9 cellular contexts compared by ENCODE assay signal in the genomic region with DNA sequence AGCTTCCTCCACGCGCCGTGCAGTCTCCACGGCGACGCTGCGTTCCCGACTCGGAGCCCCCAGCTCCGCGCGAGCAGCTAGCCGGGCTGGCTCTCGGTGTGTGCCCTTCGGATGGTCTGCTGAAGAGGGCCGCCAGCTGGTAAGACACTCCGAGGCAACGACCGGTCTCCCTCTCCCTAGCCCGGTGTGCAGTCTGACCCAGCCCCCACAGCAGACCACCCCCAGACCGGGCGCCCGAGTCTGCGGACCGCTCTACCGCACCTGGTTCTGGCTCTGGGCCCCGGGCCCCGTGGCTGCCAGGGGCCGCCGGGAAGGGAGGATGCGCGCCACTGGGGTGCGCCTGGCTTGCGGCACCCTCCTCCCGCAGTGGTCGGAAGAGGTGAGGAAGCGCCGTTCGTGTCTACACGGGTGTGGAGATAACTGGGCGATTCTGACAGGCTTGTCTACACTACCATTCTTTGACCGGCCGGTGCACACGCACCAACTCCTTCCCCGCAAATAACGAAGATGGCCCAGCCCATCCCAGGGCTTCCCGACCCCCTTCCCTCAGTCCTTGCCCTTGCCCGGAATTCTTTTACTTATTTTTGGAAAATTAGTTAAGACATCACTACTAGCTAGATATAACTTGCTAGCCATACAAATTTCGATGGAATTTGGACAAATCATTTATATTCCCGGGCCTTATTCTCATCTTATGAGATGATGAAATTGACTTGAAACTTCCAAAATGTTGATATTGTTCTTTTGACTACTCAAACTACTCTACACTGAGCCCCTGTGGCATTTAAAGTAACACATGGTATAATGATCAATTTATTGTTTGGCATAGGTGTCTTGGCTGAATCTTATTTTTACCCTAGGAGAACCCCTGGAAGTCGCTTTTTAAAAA. TPM values are rescaled to one million over a fixed set of nuclear protein-coding genes. Genes with fewer than 3 reads are reported as not detected.
DNase-seq lines count a peak whose midpoint lies in the region; ATAC-seq lines count a peak whose summit lies in the region.
"Had no signal": no experiment of that assay in that cellular context is flagged by ENCODE, and none has a peak within 500 bp of the region (broad histone marks: within the 10 kb centered on the region; RNA-seq: fewer than 3 reads in every experiment).

No MANE protein-coding gene starts in this region.

- peaks cover 10 to 16% (median 11%) of the 10 kb centered on the region in 4 donors for H3K4me1 Mint-ChIP-seq in CD4-positive, alpha-beta memory T cell
- H3K4me1 Mint-ChIP-seq in T-cell, result peaks cover 14 to 19% (median 19%) of the 10 kb centered on the region in 3 donors
- H3K4me1 Mint-ChIP-seq in dendritic cell treated with granulocyte-macrophage colony-stimulating factor and Interleukin-4, amounts not matched to agents 40 ng/mL and 50 ng/mL, for 4 days (ENCODE audit: low read depth), result peaks cover 14% of the 10 kb centered on the region

- H2BK120ac ChIP-seq in mesendoderm (ENCODE audit: low read depth, low read length), result peak overlapping the region; percentile 5

- CTCF ChIA-PET in CD4-positive, alpha-beta memory T cell (lab: Charles Lee; ENCODE audit: partially characterized antibody), result interaction anchor here (0.7 to 1.0 kb wide), 3 partner anchors 41 to 45 kb away, joined by 3 to 4 read pairs (median 3); partner anchors contain the start of gene GAD1
- CTCF ChIA-PET in T-cell (lab: Charles Lee), result interaction anchor here (0.6 to 1.4 kb wide), 4 partner anchors 50 to 362 kb away, joined by 3 to 4 read pairs (median 3); no protein-coding TSS in a partner anchor

- DNase-seq in CD4-positive, alpha-beta memory T cell, result peak; percentile 22 to 43 (median 30)
- peak in 23 of 34 experiments; percentile 0 to 31 (median 12) for DNase-seq in T-cell
- DNase-seq in mesendoderm, result peak; percentile 73
- DNase-seq in substantia nigra (lab: John Stamatoyannopoulos, UW), result peak in 11 of 49 donors; percentile 30 to 83 (median 48)
- no peak for DNase-seq in OCI-M2 (lab: John Stamatoyannopoulos, UW; ENCODE audit: unreplicated experiment)

- H3K27me3 Mint-ChIP-seq in CD4-positive, alpha-beta memory T cell, result peaks cover 4 to 12% of the 10 kb centered on the region in 2 donors
- H3K27me3 Mint-ChIP-seq in T-cell, result peaks cover 0 to 10% of the 10 kb centered on the region in 2 donors
- peaks cover 57% of the 10 kb centered on the region for H3K27me3 Mint-ChIP-seq in dendritic cell treated with granulocyte-macrophage colony-stimulating factor and Interleukin-4, amounts not matched to agents 40 ng/mL and 50 ng/mL, for 4 days

- peak overlapping the region; percentile 68 for H3K4me2 ChIP-seq in mesendoderm (ENCODE audit: low read length)

- no peak overlapping the region for H4K5ac ChIP-seq in mesendoderm (ENCODE audit: low read length)

- peaks cover 11% of the 10 kb centered on the region for H3K4me1 ChIP-seq in CD4-positive, alpha-beta memory T cell (ENCODE audit: insufficient read depth, low read length)
- peaks cover 2% of the 10 kb centered on the region for H3K4me1 ChIP-seq in mesendoderm (ENCODE audit: control insufficient read depth, low read depth, low read length)

- no peaks in the 10 kb centered on the region for H3K9me3 ChIP-seq in CD4-positive, alpha-beta memory T cell (ENCODE audit: control insufficient read depth in 1 of 2, low read length in 2 of 2)

- no peak overlapping the region for H3K27ac ChIP-seq in CD4-positive, alpha-beta memory T cell (ENCODE audit: low read depth, low read length)
- peak overlapping the region; percentile 24 for H3K27ac ChIP-seq in mesendoderm (ENCODE audit: low read depth, low read length)
- H3K27ac ChIP-seq in substantia nigra (ENCODE audit: low read depth, low read length, poor library complexity, severe bottlenecking), result peak overlapping the region; percentile 53

- no peaks in the 10 kb centered on the region for H3K27me3 ChIP-seq in CD4-positive, alpha-beta memory T cell (ENCODE audit: insufficient read depth, low read length)
- H3K27me3 ChIP-seq in mesendoderm (ENCODE audit: insufficient read depth, low read length, poor library complexity), result no peaks in the 10 kb centered on the region

- peak overlapping the region; percentile 96 for H3K9ac ChIP-seq in mesendoderm (ENCODE audit: low read length)

- H3K36me3 Mint-ChIP-seq in CD4-positive, alpha-beta memory T cell, result no peaks in the 10 kb centered on the region
- H3K36me3 Mint-ChIP-seq in T-cell, result no peaks in the 10 kb centered on the region
- peaks cover 7% of the 10 kb centered on the region for H3K36me3 Mint-ChIP-seq in dendritic cell treated with granulocyte-macrophage colony-stimulating factor and Interleukin-4, amounts not matched to agents 40 ng/mL and 50 ng/mL, for 4 days (ENCODE audit: low read depth)

- H3K4me3 ChIP-seq in CD4-positive, alpha-beta memory T cell (ENCODE audit: low read length in 2 of 2), result peak overlapping the region in 1 of 2 donors; percentile 49
- H3K4me3 ChIP-seq in mesendoderm (ENCODE audit: low read length), result peak overlapping the region; percentile 65

- H3K9me3 Mint-ChIP-seq in CD4-positive, alpha-beta memory T cell, result no peaks in the 10 kb centered on the region
- no peaks in the 10 kb centered on the region for H3K9me3 Mint-ChIP-seq in T-cell
- no peaks in the 10 kb centered on the region for H3K9me3 Mint-ChIP-seq in dendritic cell treated with granulocyte-macrophage colony-stimulating factor and Interleukin-4, amounts not matched to agents 40 ng/mL and 50 ng/mL, for 4 days

- H3K4me3 Mint-ChIP-seq in CD4-positive, alpha-beta memory T cell, result peak overlapping the region; percentile 75 to 82 (median 81)
- H3K4me3 Mint-ChIP-seq in T-cell, result peak overlapping the region; percentile 71 to 87 (median 78)
- H3K4me3 Mint-ChIP-seq in dendritic cell treated with granulocyte-macrophage colony-stimulating factor and Interleukin-4, amounts not matched to agents 40 ng/mL and 50 ng/mL, for 4 days, result peak overlapping the region; percentile 79

- ATAC-seq in GM19328 (IDR thresholded peaks at IDR 0.05; ENCODE audit: unreplicated experiment) (peak; percentile 30), HG03354 (IDR thresholded peaks at IDR 0.05; ENCODE audit: poor library complexity, severe bottlenecking, unreplicated experiment) (peak; percentile 49), T-cell (replicated peaks in 1 of 4) (peak; percentile 29 to 68 (median 46))

- H4K8ac ChIP-seq in mesendoderm (ENCODE audit: low read depth, low read length), result no peak overlapping the region

- peaks cover 1% of the 10 kb centered on the region for H3K79me2 ChIP-seq in mesendoderm (ENCODE audit: control insufficient read depth, insufficient read depth, low read length)

- peak overlapping the region; percentile 98 for H3K56ac ChIP-seq in mesendoderm (ENCODE audit: low read length)

- intact Hi-C loops in CD4-positive, alpha-beta memory T cell (cut with micrococcal nuclease), result loop anchor here (2.0 to 5.0 kb wide), 2 partner anchors 46 to 119 kb away; partner anchors contain the start of gene GAD1
- intact Hi-C loops in dendritic cell treated with granulocyte-macrophage colony-stimulating factor and Interleukin-4, amounts not matched to agents 40 ng/mL and 50 ng/mL, for 4 days (cut with micrococcal nuclease), result no loop called here

- H3K27ac Mint-ChIP-seq in CD4-positive, alpha-beta memory T cell, result peak overlapping the region in 4 of 7 donors; percentile 14 to 46 (median 42)
- peak overlapping the region in 1 of 2 donors; percentile 28 for H3K27ac Mint-ChIP-seq in T-cell
- no peak overlapping the region for H3K27ac Mint-ChIP-seq in dendritic cell treated with granulocyte-macrophage colony-stimulating factor and Interleukin-4, amounts not matched to agents 40 ng/mL and 50 ng/mL, for 4 days

- WGBS in mesendoderm (ENCODE audit: extremely low coverage, insufficient coverage, low lambda C conversion rate), result no CpG with 5 or more reads among the region's 51 CpGs

- peak overlapping the region; percentile 95 for H2BK5ac ChIP-seq in mesendoderm (ENCODE audit: low read length)

- no peak overlapping the region for H2BK15ac ChIP-seq in mesendoderm (replicated peaks; ENCODE audit: low read depth)

- no peak overlapping the region for H2AK5ac ChIP-seq in mesendoderm (ENCODE audit: low read length)

- H3K4ac ChIP-seq in mesendoderm (ENCODE audit: low read depth, low read length), result peak overlapping the region; percentile 44

- H3K23ac ChIP-seq in mesendoderm (ENCODE audit: low read length), result no peak overlapping the region

- no peaks in the 10 kb centered on the region for H3K79me1 ChIP-seq in mesendoderm (ENCODE audit: low read length)

- POLR2A ChIA-PET in CD4-positive, alpha-beta memory T cell (lab: Charles Lee; ENCODE audit: partially characterized antibody), result interaction anchor here (0.9 kb wide), 1 partner anchor 38 kb away, joined by 3 read pairs; no protein-coding TSS in a partner anchor
- POLR2A ChIA-PET in T-cell (lab: Charles Lee), result interaction anchor here (0.5 to 0.6 kb wide), 3 partner anchors 53 to 1279 kb away, joined by 3 to 5 read pairs (median 3); no protein-coding TSS in a partner anchor

- no peaks in the 10 kb centered on the region for H3K36me3 ChIP-seq in CD4-positive, alpha-beta memory T cell (ENCODE audit: insufficient read depth, low read length)
- H3K36me3 ChIP-seq in mesendoderm (ENCODE audit: control insufficient read depth, insufficient read depth, low read length), result no peaks in the 10 kb centered on the region

- H3K18ac ChIP-seq in mesendoderm (ENCODE audit: low read length), result peak overlapping the region; percentile 81

RNA-seq across cellular contexts. Expression of gene ERICH2, which starts 1.1 kb away (rescaled TPM):
- not detected for total RNA-seq in CD4-positive, alpha-beta memory T cell
- polyA plus RNA-seq in CD4-positive, alpha-beta memory T cell, result under 1 TPM in 1 of 2 donors, not detected in 1; 0.58 TPM
- total RNA-seq in T-cell, result not detected
- 4.9 TPM for polyA plus RNA-seq in mesendoderm (2013, experiment 1 of 2)
- polyA plus RNA-seq in mesendoderm (2013, experiment 2 of 2), result 4.9 TPM
- total RNA-seq: T-helper 2 cell treated with Interferon-gamma antibody and Interleukin-4, amounts not matched to agents 100 ng/mL and 5 ng/mL, for 36 hours had no signal

RNA-seq across cellular contexts. Expression of gene GAD1, which starts 45.4 kb away (rescaled TPM):
- not detected for total RNA-seq in CD4-positive, alpha-beta memory T cell
- polyA plus RNA-seq in CD4-positive, alpha-beta memory T cell, result not detected
- total RNA-seq in T-cell, result under 1 TPM in 1 of 5 donors, not detected in 4; 0.09 TPM
- 46.8 TPM for polyA plus RNA-seq in mesendoderm (2013, experiment 1 of 2)
- 44.2 TPM for polyA plus RNA-seq in mesendoderm (2013, experiment 2 of 2)

RNA-seq across cellular contexts. Expression of gene SP5, which starts 56.2 kb away (rescaled TPM):
- not detected for total RNA-seq in CD4-positive, alpha-beta memory T cell
- not detected for polyA plus RNA-seq in CD4-positive, alpha-beta memory T cell
- not detected for total RNA-seq in T-cell
- 176 TPM for polyA plus RNA-seq in mesendoderm (2013, experiment 1 of 2)
- polyA plus RNA-seq in mesendoderm (2013, experiment 2 of 2), result 197 TPM
